Comparison of ENCODE assay signal across 12 cellular contexts in genomic region chr6:146876271-146877151, GRCh38.
DNase-seq lines count a peak whose midpoint lies in the region; ATAC-seq and TF ChIP-seq lines count a peak whose summit lies in the region.
"Had no signal": no experiment of that assay in that cellular context is flagged by ENCODE, and none has a peak within 500 bp of the region (broad histone marks: within the 10 kb centered on the region; RNA-seq: fewer than 3 reads in every experiment).

No MANE protein-coding gene starts in this region.

- H3K36me3 ChIP-seq in BE2C (no peaks in the 10 kb centered on the region), HEK293 (ENCODE audit: control insufficient read depth in 2 of 2, insufficient read depth in 1 of 2, low read length in 2 of 2) (no peaks in the 10 kb centered on the region), left lung (no peaks in the 10 kb centered on the region), uterus (no peaks in the 10 kb centered on the region), suprapubic skin (no peaks in the 10 kb centered on the region)
- H3K36me3 ChIP-seq: SJSA1 had no signal

- H3K27me3 ChIP-seq in BE2C (no peaks in the 10 kb centered on the region), left lung (no peaks in the 10 kb centered on the region), uterus (no peaks in the 10 kb centered on the region), suprapubic skin (no peaks in the 10 kb centered on the region)
- H3K27me3 ChIP-seq: SJSA1 had no signal

- DNase-seq in BE2C = peak; percentile 78
- DNase-seq in SK-N-DZ (ENCODE audit: low spot score) = peak; percentile 64
- no peak for DNase-seq in left lung
- DNase-seq in uterus = no peak
- no peak for DNase-seq in suprapubic skin (ENCODE audit: low spot score in 2 of 2)
- DNase-seq in epidermal melanocyte (ENCODE audit: insufficient read length, low spot score) = no peak
- no peak for DNase-seq in activated CD4-positive, alpha-beta T cell treated with anti-CD3 and anti-CD28 coated beads for 4 hours
- DNase-seq: COR-L47; effector memory CD4-positive, alpha-beta T cell; stimulated activated naive CD4-positive, alpha-beta T cell treated with Interleukin-2 at 50 U/mL for 16 hours had no signal

- ATAC-seq in left lung = peak; percentile 59

- WGBS in suprapubic skin = 81% methylated on average over 9 of the region's 9 CpGs

- no peak for TF ChIP-seq CTCF in BE2C (IDR thresholded peaks at IDR 0.05; ENCODE audit: low read depth, low read length)
- TF ChIP-seq CTCF in HEK293 (tag by site-specific recombination; IDR thresholded peaks at IDR 0.05) = no peak
- TF ChIP-seq CTCF in left lung (IDR thresholded peaks at IDR 0.05) = no peak
- TF ChIP-seq CTCF in uterus (IDR thresholded peaks at IDR 0.05) = no peak
- TF ChIP-seq CTCF in suprapubic skin (IDR thresholded peaks at IDR 0.05) = no peak

- intact Hi-C loops in left lung (cut with DNase I) (no loop called here), uterus (cut with DNase I; ENCODE audit: low total_unique reads) (no loop called here)

- H3K4me3 ChIP-seq in BE2C (ENCODE audit: low read depth, low read length) (peak overlapping the region; percentile 41), HEK293 (ENCODE audit: low read depth, low read length) (no peak overlapping the region), left lung (no peak overlapping the region), uterus (no peak overlapping the region), suprapubic skin (no peak overlapping the region)
- H3K4me3 ChIP-seq: SJSA1 had no signal

- TF ChIP-seq POLR2A in uterus (IDR thresholded peaks at IDR 0.05) (no peak), suprapubic skin (IDR thresholded peaks at IDR 0.05) (no peak)

- CTCF ChIA-PET in HEK293 (lab: Yijun Ruan, JAX) = interaction anchor here (0.6 to 1.2 kb wide), 2 partner anchors 13 to 874 kb away, joined by 3 to 5 read pairs; no protein-coding TSS in a partner anchor

- no peak for TF ChIP-seq EP300 in suprapubic skin (IDR thresholded peaks at IDR 0.05)

- no peak overlapping the region for H3K27ac ChIP-seq in HEK293 (ENCODE audit: extremely low read depth, low read depth, low read length)
- H3K27ac ChIP-seq in left lung = peak overlapping the region in 1 of 2 donors; percentile 77
- H3K27ac ChIP-seq in uterus = no peak overlapping the region
- no peak overlapping the region for H3K27ac ChIP-seq in suprapubic skin
- H3K27ac ChIP-seq: SJSA1 had no signal

- POLR2A ChIA-PET in HEK293 (lab: Yijun Ruan, JAX) = no interaction called here

- no peaks in the 10 kb centered on the region for H3K9me3 ChIP-seq in BE2C
- H3K9me3 ChIP-seq in HEK293 (ENCODE audit: control insufficient read depth, insufficient read depth, low read depth, low read length) = no peaks in the 10 kb centered on the region
- H3K9me3 ChIP-seq in left lung = no peaks in the 10 kb centered on the region
- no peaks in the 10 kb centered on the region for H3K9me3 ChIP-seq in uterus
- no peaks in the 10 kb centered on the region for H3K9me3 ChIP-seq in suprapubic skin
- H3K9me3 ChIP-seq: SJSA1 had no signal

- H3K4me1 ChIP-seq in BE2C = peaks cover 51% of the 10 kb centered on the region
- peaks cover 5% of the 10 kb centered on the region; the same call in 1 of the 2 replicates for H3K4me1 ChIP-seq in HEK293 (ENCODE audit: control insufficient read depth, insufficient read depth, low read length)
- H3K4me1 ChIP-seq in left lung = peaks cover 0 to 34% of the 10 kb centered on the region in 2 donors
- no peaks in the 10 kb centered on the region for H3K4me1 ChIP-seq in uterus
- H3K4me1 ChIP-seq in suprapubic skin = peaks cover 10% of the 10 kb centered on the region
- H3K4me1 ChIP-seq: SJSA1 had no signal

TF ChIP-seq in HEK293, 187 proteins besides CTCF, POLR2A, EP300 and RAD21 (continues in another document):
- TF ChIP-seq ZIC2 (tag by site-specific recombination; IDR thresholded peaks at IDR 0.05) = peak; percentile 27; the same call in 1 of the 2 replicates
- no peak for TF ChIP-seq ZNF18 (tag by site-specific recombination; IDR thresholded peaks at IDR 0.05)
- no peak for TF ChIP-seq ZNF214 (tag by site-specific recombination; IDR thresholded peaks at IDR 0.05; ENCODE audit: borderline replicate concordance)
- TF ChIP-seq FEZF1 (tag by site-specific recombination; IDR thresholded peaks at IDR 0.05) = peak; percentile 69
- no peak for TF ChIP-seq OSR2 (tag by site-specific recombination; IDR thresholded peaks at IDR 0.05)
- no peak for TF ChIP-seq PRDM6 (tag by site-specific recombination; IDR thresholded peaks at IDR 0.05)
- no peak for TF ChIP-seq ZNF768 (tag by site-specific recombination; IDR thresholded peaks at IDR 0.05)
- no peak for TF ChIP-seq ZNF664 (tag by site-specific recombination; IDR thresholded peaks at IDR 0.05)
- TF ChIP-seq ZNF529 (tag by site-specific recombination; IDR thresholded peaks at IDR 0.05; ENCODE audit: insufficient replicate concordance) = no peak
- no peak for TF ChIP-seq ZNF140 (tag by site-specific recombination; IDR thresholded peaks at IDR 0.05)
- TF ChIP-seq BCL6B (tag by site-specific recombination; IDR thresholded peaks at IDR 0.05) = no peak
- TF ChIP-seq ZNF843 (tag by site-specific recombination; IDR thresholded peaks at IDR 0.05) = no peak
- TF ChIP-seq ZNF692 (tag by site-specific recombination; IDR thresholded peaks at IDR 0.05) = no peak
- TF ChIP-seq ZNF677 (tag by site-specific recombination; IDR thresholded peaks at IDR 0.05) = no peak
- no peak for TF ChIP-seq ZBTB10 (tag by site-specific recombination; IDR thresholded peaks at IDR 0.05)

Comparison
In these comparisons a context has a peak if more than half of its experiments do, and no peak if none do; other contexts are left out.
1. DNase-seq: peak in BE2C (single experiment) and SK-N-DZ (single experiment); none in left lung (0 of 2), uterus (0 of 2), suprapubic skin (0 of 2), epidermal melanocyte (single experiment) and activated CD4-positive, alpha-beta T cell treated with anti-CD3 and anti-CD28 coated beads for 4 hours (0 of 2).